8 cellular contexts compared by ENCODE assay signal in genomic region chr19:2055871-2056809, GRCh38. TPM values are rescaled to one million over a fixed set of nuclear protein-coding genes. Genes with fewer than 3 reads are reported as not detected.
DNase-seq lines count a peak whose midpoint lies in the region; TF ChIP-seq lines count a peak whose summit lies in the region.

No MANE protein-coding gene starts in this region.

- DNase-seq in NCI-H1417 (lab: John Stamatoyannopoulos, UW) (peak in 2 of 3 experiments; percentile 33 to 62), NCI-H1417 treated with DMSO at 0.1 percent for 48 hours (lab: John Stamatoyannopoulos, UW) (no peak), Peyer's patch (peak in 2 of 3 donors; percentile 60 to 82), chondrocyte (ENCODE audit: low spot score) (peak; percentile 75), mesothelial cell of epicardium (ENCODE audit: low spot score in 2 of 2, unreplicated experiment in 2 of 2) (no peak), dedifferentiated amniotic fluid mesenchymal stem cell (ENCODE audit: extremely low spot score) (no peak), GF-D8 (lab: John Stamatoyannopoulos, UW) (no peak)
- DNase-seq in effector CD4-positive, alpha-beta T cell = no peak

- H3K36me3 ChIP-seq in Peyer's patch = no peaks in the 10 kb centered on the region

- H3K4me3 ChIP-seq in Peyer's patch = peak overlapping the region; percentile 12 to 47 (median 24)

- H3K27ac Mint-ChIP-seq in chondrocyte (ENCODE audit: unreplicated experiment) (peak overlapping the region; percentile 69), mesothelial cell of epicardium (peak overlapping the region; percentile 91)

- H3K27ac ChIP-seq in Peyer's patch = peak overlapping the region; percentile 89 to 100 (median 99)

- no peak for TF ChIP-seq CTCF in Peyer's patch (IDR thresholded peaks at IDR 0.05)
- TF ChIP-seq CTCF in chondrocyte (IDR thresholded peaks at IDR 0.05) = peak; percentile 28
- no peak for TF ChIP-seq CTCF in mesothelial cell of epicardium (IDR thresholded peaks at IDR 0.05; ENCODE audit: unreplicated experiment)

- H3K27me3 Mint-ChIP-seq in chondrocyte (ENCODE audit: low read depth) (no peaks in the 10 kb centered on the region), mesothelial cell of epicardium (ENCODE audit: low read depth) (no peaks in the 10 kb centered on the region)

- H3K9me3 Mint-ChIP-seq in chondrocyte (ENCODE audit: low read depth) (no peaks in the 10 kb centered on the region), mesothelial cell of epicardium (no peaks in the 10 kb centered on the region)

- H3K4me3 Mint-ChIP-seq in chondrocyte (ENCODE audit: unreplicated experiment) (no peak overlapping the region), mesothelial cell of epicardium (no peak overlapping the region)

- H3K4me1 ChIP-seq in Peyer's patch = peaks cover 4 to 86% (median 58%) of the 10 kb centered on the region in 4 donors

- peaks cover 33% of the 10 kb centered on the region for H3K4me1 Mint-ChIP-seq in chondrocyte (ENCODE audit: low read depth)
- H3K4me1 Mint-ChIP-seq in mesothelial cell of epicardium = peaks cover 32% of the 10 kb centered on the region

- no peaks in the 10 kb centered on the region for H3K27me3 ChIP-seq in Peyer's patch

- no peak for TF ChIP-seq POLR2A in Peyer's patch (IDR thresholded peaks at IDR 0.05)

- H3K36me3 Mint-ChIP-seq in chondrocyte (ENCODE audit: low read depth) (no peaks in the 10 kb centered on the region), mesothelial cell of epicardium (no peaks in the 10 kb centered on the region)

- H3K9me3 ChIP-seq in Peyer's patch = no peaks in the 10 kb centered on the region

RNA-seq across cellular contexts. Expression of gene MKNK2, which starts 5.1 kb away (rescaled TPM):
- total RNA-seq in Peyer's patch (100 to 1,000 TPM; 119 to 253 (median 192) TPM), chondrocyte (32.8 to 127 TPM (median 125 TPM) in 3 replicates), mesothelial cell of epicardium (92.6 to 97.1 TPM (median 95.9 TPM) in 3 replicates)

RNA-seq across cellular contexts. Expression of gene MOB3A, which starts 40.0 kb away (rescaled TPM):
- total RNA-seq in Peyer's patch = 10 to 100 TPM; 32.6 to 55.3 (median 35.1) TPM
- 34.6 to 48.0 TPM (median 45.5 TPM) in 3 replicates for total RNA-seq in chondrocyte
- 33.0 to 34.7 TPM (median 34.1 TPM) in 3 replicates for total RNA-seq in mesothelial cell of epicardium

RNA-seq across cellular contexts. Expression of gene IZUMO4, which starts 40.6 kb away (rescaled TPM):
- total RNA-seq in Peyer's patch (1 to 10 TPM; 1.3 to 9.9 (median 3.8) TPM), chondrocyte (2.4 to 3.9 TPM (median 3.2 TPM) in 3 replicates), mesothelial cell of epicardium (11.0 to 14.4 TPM (median 13.8 TPM) in 3 replicates)

RNA-seq across cellular contexts. Expression of gene BTBD2, which starts 40.6 kb away (rescaled TPM):
- total RNA-seq in Peyer's patch = 100 to 1,000 TPM in 1 of 4 donors, 10 to 100 TPM in 3; 57.8 to 114 (median 76.0) TPM
- total RNA-seq in chondrocyte = 61.0 to 66.2 TPM (median 65.9 TPM) in 3 replicates
- total RNA-seq in mesothelial cell of epicardium = 112 to 118 TPM (median 114 TPM) in 3 replicates

Comparison
In these comparisons a context has a peak if more than half of its experiments do, and no peak if none do; other contexts are left out.
1. DNase-seq: peak in NCI-H1417 (2 of 3), Peyer's patch (2 of 3) and chondrocyte (single experiment); none in NCI-H1417 treated with DMSO at 0.1 percent for 48 hours (single experiment), mesothelial cell of epicardium (0 of 2), dedifferentiated amniotic fluid mesenchymal stem cell (single experiment), effector CD4-positive, alpha-beta T cell (single experiment) and GF-D8 (single experiment).